1 cellular context compared by ENCODE assay signal in the genomic region with DNA sequence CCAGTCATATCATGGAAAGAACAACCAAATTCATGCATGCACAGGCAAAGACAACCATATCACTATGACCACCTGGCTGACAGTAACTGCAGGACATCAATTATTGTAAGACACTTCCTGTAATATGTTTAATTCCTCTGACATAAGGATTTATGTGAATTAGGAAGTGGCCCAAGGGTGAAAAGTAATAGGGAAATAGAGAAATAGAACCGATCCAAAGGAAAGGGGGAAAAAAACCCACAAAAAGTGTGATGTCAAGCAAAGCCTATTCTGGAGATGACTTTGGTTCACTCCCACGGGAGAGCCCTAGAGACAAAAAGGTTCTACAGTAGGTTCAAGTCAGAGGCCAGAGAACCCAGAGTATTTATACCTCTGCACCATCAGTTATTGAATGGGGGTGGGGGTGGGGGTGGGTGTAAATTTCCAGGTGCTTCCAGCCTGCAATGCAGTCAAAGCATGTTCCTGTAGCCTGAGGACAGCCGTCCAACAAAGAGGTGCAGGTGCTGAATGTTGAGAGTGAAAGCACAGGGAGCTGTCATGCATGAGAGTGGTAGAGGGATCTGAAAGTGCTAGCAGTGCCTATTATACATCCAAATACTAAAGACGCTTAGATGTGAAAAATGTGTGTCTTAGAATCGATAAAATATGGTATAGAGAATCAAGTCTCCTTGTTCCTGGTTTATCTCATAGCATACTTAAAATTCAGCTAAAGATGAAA.
A peak's percentile ranks its signal among the peaks of the same experiment; 100 is the strongest.
TF ChIP-seq lines count a peak whose summit lies in the region.

No MANE protein-coding gene starts in this region.

TF ChIP-seq in K562, 482 proteins besides CTCF, POLR2A, EP300 and RAD21 (continued from another document):
- TF ChIP-seq, protein P1, sequence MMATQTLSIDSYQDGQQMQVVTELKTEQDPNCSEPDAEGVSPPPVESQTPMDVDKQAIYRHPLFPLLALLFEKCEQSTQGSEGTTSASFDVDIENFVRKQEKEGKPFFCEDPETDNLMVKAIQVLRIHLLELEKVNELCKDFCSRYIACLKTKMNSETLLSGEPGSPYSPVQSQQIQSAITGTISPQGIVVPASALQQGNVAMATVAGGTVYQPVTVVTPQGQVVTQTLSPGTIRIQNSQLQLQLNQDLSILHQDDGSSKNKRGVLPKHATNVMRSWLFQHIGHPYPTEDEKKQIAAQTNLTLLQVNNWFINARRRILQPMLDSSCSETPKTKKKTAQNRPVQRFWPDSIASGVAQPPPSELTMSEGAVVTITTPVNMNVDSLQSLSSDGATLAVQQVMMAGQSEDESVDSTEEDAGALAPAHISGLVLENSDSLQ (IDR thresholded peaks at IDR 0.05) = 0 out of 2 replicates have a peak, but pooled peaks have one; percentile 29
- no peak for TF ChIP-seq ZNF561 (CRISPR knock-in tag; conservative IDR thresholded peaks at IDR 0.05)
- no peak for TF ChIP-seq COPS2 (conservative IDR thresholded peaks at IDR 0.05)
- TF ChIP-seq CBFA2T3 (IDR thresholded peaks at IDR 0.05) = peak; percentile 38; the same call in 1 of the 2 replicates
- TF ChIP-seq TCF3 (CRISPR knock-in tag; IDR thresholded peaks at IDR 0.05) = peak; percentile 25; the same call in 1 of the 2 replicates
- TF ChIP-seq HNRNPL (IDR thresholded peaks at IDR 0.05; ENCODE audit: low read depth, low read length) = no peak
- TF ChIP-seq, protein P2, sequence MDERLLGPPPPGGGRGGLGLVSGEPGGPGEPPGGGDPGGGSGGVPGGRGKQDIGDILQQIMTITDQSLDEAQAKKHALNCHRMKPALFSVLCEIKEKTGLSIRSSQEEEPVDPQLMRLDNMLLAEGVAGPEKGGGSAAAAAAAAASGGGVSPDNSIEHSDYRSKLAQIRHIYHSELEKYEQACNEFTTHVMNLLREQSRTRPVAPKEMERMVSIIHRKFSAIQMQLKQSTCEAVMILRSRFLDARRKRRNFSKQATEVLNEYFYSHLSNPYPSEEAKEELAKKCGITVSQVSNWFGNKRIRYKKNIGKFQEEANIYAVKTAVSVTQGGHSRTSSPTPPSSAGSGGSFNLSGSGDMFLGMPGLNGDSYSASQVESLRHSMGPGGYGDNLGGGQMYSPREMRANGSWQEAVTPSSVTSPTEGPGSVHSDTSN (CRISPR knock-in tag; IDR thresholded peaks at IDR 0.05; ENCODE audit: low read depth) = no peak
- TF ChIP-seq, protein P2 (tag; conservative IDR thresholded peaks at IDR 0.05; ENCODE audit: low read depth) = peak; percentile 71; the same call in 1 of the 2 replicates
- TF ChIP-seq SLC30A9 (CRISPR knock-in tag; IDR thresholded peaks at IDR 0.05) = no peak
